25 cellular contexts compared by ENCODE assay signal in genomic region chr7:97470726-97471125, GRCh38.
DNase-seq lines count a peak whose midpoint lies in the region; ATAC-seq, FAIRE-seq and TF ChIP-seq lines count a peak whose summit lies in the region.
"Had no signal": no experiment of that assay in that cellular context is flagged by ENCODE, and none has a peak within 500 bp of the region (broad histone marks: within the 10 kb centered on the region; RNA-seq: fewer than 3 reads in every experiment).

No MANE protein-coding gene starts in this region.

- POLR2A ChIA-PET in H1 (lab: Charles Lee; ENCODE audit: partially characterized antibody): no interaction called here

- H3K4me1 ChIP-seq in H1 (replicated peaks in 1 of 4; ENCODE audit: control insufficient read depth in 3 of 4, insufficient read depth in 4 of 4, low read length in 3 of 4): no peaks in the 10 kb centered on the region
- H3K4me1 ChIP-seq: BE2C, BLaER1, Caco-2 had no signal

- no peaks in the 10 kb centered on the region for H3K79me2 ChIP-seq in H1 (ENCODE audit: control insufficient read depth in 1 of 2, insufficient read depth in 2 of 2, low read length in 2 of 2)
- H3K79me2 ChIP-seq in neural cell (replicated peaks; ENCODE audit: insufficient read depth, low read length): no peaks in the 10 kb centered on the region

- no peak overlapping the region for H4K8ac ChIP-seq in H1 (ENCODE audit: extremely low read depth, insufficient read depth, low read length)

- H4K91ac ChIP-seq in H1 (replicated peaks; ENCODE audit: insufficient read length, low read length): no peak overlapping the region

- no peak for ATAC-seq in HG03571 (IDR thresholded peaks at IDR 0.05; ENCODE audit: unreplicated experiment)
- ATAC-seq: CD8-positive, alpha-beta T cell; GM12878 had no signal

- H2AFZ ChIP-seq in H1 (ENCODE audit: low read length): 0 out of 2 replicates have a peak overlapping the region, but pooled peaks have one; percentile 4
- H2AFZ ChIP-seq in neural cell (ENCODE audit: low read depth, low read length): no peak overlapping the region

- TF ChIP-seq POLR2A in H1 (IDR thresholded peaks at IDR 0.05; ENCODE audit: control extremely low read depth in 1 of 2, low read depth in 2 of 2, low read length in 2 of 2): no peak

- H3K56ac ChIP-seq in H1 (replicated peaks; ENCODE audit: insufficient read length, low read depth, low read length): no peak overlapping the region

- CTCF ChIA-PET in H1 (lab: Charles Lee; ENCODE audit: partially characterized antibody): interaction anchor here (0.8 kb wide), 1 partner anchor 20 kb away, joined by 3 read pairs; no protein-coding TSS in a partner anchor

- H3K27ac ChIP-seq in H1 (ENCODE audit: low read depth, low read length): no peak overlapping the region
- H3K27ac ChIP-seq in neural cell (ENCODE audit: low read length): peak overlapping the region; percentile 96
- H3K27ac ChIP-seq: BLaER1, C4-2B had no signal

- no peak overlapping the region for H3K23ac ChIP-seq in H1 (ENCODE audit: insufficient read length)

- no peaks in the 10 kb centered on the region for H3K36me3 ChIP-seq in H1 (ENCODE audit: control insufficient read depth in 2 of 4, insufficient read depth in 4 of 4, low read length in 3 of 4)
- no peaks in the 10 kb centered on the region for H3K36me3 ChIP-seq in neural cell (ENCODE audit: insufficient read depth, low read length)
- H3K36me3 ChIP-seq: BE2C, BLaER1 had no signal

- H2BK15ac ChIP-seq in H1 (ENCODE audit: low read length): no peak overlapping the region

- H3K14ac ChIP-seq in H1 (ENCODE audit: insufficient read length): no peak overlapping the region

- H3K9me3 ChIP-seq in H1 (ENCODE audit: insufficient read depth in 2 of 2, low read depth in 1 of 2, low read length in 1 of 2): no peaks in the 10 kb centered on the region
- no peaks in the 10 kb centered on the region for H3K9me3 ChIP-seq in neural cell (ENCODE audit: low read length)
- H3K9me3 ChIP-seq: BE2C, BLaER1, Caco-2 had no signal

- H2AK5ac ChIP-seq in H1 (ENCODE audit: low read depth, low read length): no peak overlapping the region

- H2BK12ac ChIP-seq in H1 (ENCODE audit: low read depth, low read length): no peak overlapping the region

- no peak overlapping the region for H2BK5ac ChIP-seq in H1 (ENCODE audit: low read depth, low read length)

- H3K27me3 ChIP-seq in H1 (replicated peaks in 1 of 4; ENCODE audit: control insufficient read depth in 3 of 4, extremely low read depth in 1 of 4, insufficient read depth in 3 of 4, low read length in 3 of 4): no peaks in the 10 kb centered on the region
- H3K27me3 ChIP-seq in neural cell (ENCODE audit: insufficient read depth, low read depth, low read length): no peaks in the 10 kb centered on the region
- H3K27me3 ChIP-seq: BE2C, BLaER1 had no signal

- TF ChIP-seq CTCF in H1 (IDR thresholded peaks at IDR 0.05; ENCODE audit: control extremely low read depth in 1 of 3, insufficient read depth in 1 of 3, low read depth in 1 of 3, low read length in 3 of 3) (no peak), neural cell (IDR thresholded peaks at IDR 0.05; ENCODE audit: poor library complexity, severe bottlenecking) (no peak), D721Med (IDR thresholded peaks at IDR 0.05; ENCODE audit: insufficient read depth, missing control alignments) (no peak)

- no peak for TF ChIP-seq EP300 in H1 (IDR thresholded peaks at IDR 0.05; ENCODE audit: borderline replicate concordance in 1 of 2, low read depth in 2 of 2, low read length in 2 of 2)
- TF ChIP-seq EP300 in neural cell (conservative IDR thresholded peaks at IDR 0.05; ENCODE audit: poor library complexity, severe bottlenecking): no peak

- TF ChIP-seq RAD21 in H1 (IDR thresholded peaks at IDR 0.05 in 1 of 2, conservative IDR thresholded peaks at IDR 0.05 in 1 of 2; ENCODE audit: low read depth in 2 of 2, low read length in 2 of 2) (no peak), neural cell (conservative IDR thresholded peaks at IDR 0.05) (no peak)

- H3K9me2 ChIP-seq in neural cell (ENCODE audit: insufficient read depth, low read length): no peaks in the 10 kb centered on the region

- H3K79me1 ChIP-seq in H1 (ENCODE audit: low read depth, low read length): no peaks in the 10 kb centered on the region

- no peak for DNase-seq in H1 (ENCODE audit: low read depth in 1 of 2, low spot score in 2 of 2)
- DNase-seq in C1 segment of cervical spinal cord (lab: John Stamatoyannopoulos, UW): no peak
- no peak for DNase-seq in D721Med (ENCODE audit: insufficient read length, low spot score)
- DNase-seq: 8988T; ACHN; BE2C; Caco-2; Calu3; CD4-positive, alpha-beta T cell; CD8-positive, alpha-beta T cell; DMS 273 treated with DMSO at 0.1 percent for 48 hours; DMS153; DMS53; DMS79; DND-41; EL; GDM1 had no signal

- H3K9ac ChIP-seq in H1 (replicated peaks in 1 of 4; ENCODE audit: extremely low read depth in 1 of 4, low read depth in 3 of 4, low read length in 3 of 4) (no peak overlapping the region), neural cell (ENCODE audit: low read length) (no peak overlapping the region)
- H3K9ac ChIP-seq: BLaER1 had no signal

- no peak overlapping the region for H2BK20ac ChIP-seq in H1 (ENCODE audit: low read length)

- no peaks in the 10 kb centered on the region for H3F3A ChIP-seq in neural cell (ENCODE audit: insufficient read depth, low read length, poor library complexity, severe bottlenecking)

- FAIRE-seq in H1 (lab: Jason Lieb, UNC) (no peak), D721Med (lab: Jason Lieb, UNC) (no peak)
- FAIRE-seq: A204.1, GM12878, GM12892, GM18507 had no signal

- H2BK120ac ChIP-seq in H1 (replicated peaks; ENCODE audit: low read depth, low read length): no peak overlapping the region

- H3K4ac ChIP-seq in H1 (replicated peaks; ENCODE audit: insufficient read length, low read depth, low read length): no peak overlapping the region

- no peak overlapping the region for H4K5ac ChIP-seq in H1 (ENCODE audit: insufficient read length, low read depth, low read length)

- H3K23me2 ChIP-seq in H1 (ENCODE audit: low read depth, low read length): no peaks in the 10 kb centered on the region

- no peak overlapping the region for H3K4me3 ChIP-seq in H1 (ENCODE audit: extremely low read depth in 1 of 4, insufficient read depth in 2 of 4, low read depth in 3 of 4, low read length in 4 of 4)
- H3K4me3 ChIP-seq in neural cell (ENCODE audit: low read length): no peak overlapping the region
- H3K4me3 ChIP-seq: BLaER1, GM12878 had no signal

- H4K20me1 ChIP-seq in H1 (replicated peaks in 1 of 2; ENCODE audit: control insufficient read depth in 1 of 2, insufficient read depth in 2 of 2, low read length in 2 of 2) (no peaks in the 10 kb centered on the region), neural cell (ENCODE audit: insufficient read depth) (no peaks in the 10 kb centered on the region)
- H4K20me1 ChIP-seq: BLaER1 had no signal

- no peak overlapping the region for H3K18ac ChIP-seq in H1 (ENCODE audit: extremely low read depth, low read length)

- WGBS in H1 (ENCODE audit: extremely low coverage in 1 of 2, insufficient coverage in 1 of 2, insufficient read length in 1 of 2, insufficient replicate concordance in 2 of 2, low coverage in 1 of 2, low lambda C conversion rate in 2 of 2, missing lambda C conversion rate in 1 of 2), 2 experiments: 89% methylated on average over 5 of the region's 5 CpGs; no CpG with 5 or more reads in 1 of the 2 experiments

- no peak overlapping the region for H3K4me2 ChIP-seq in H1 (ENCODE audit: insufficient read depth in 1 of 2, low read depth in 2 of 2, low read length in 2 of 2)
- no peak overlapping the region for H3K4me2 ChIP-seq in neural cell (ENCODE audit: low read length)
- H3K4me2 ChIP-seq: BLaER1 had no signal

TF ChIP-seq in H1, 55 proteins besides CTCF, POLR2A, EP300 and RAD21 (continues in another document):
- TF ChIP-seq SIX5 (IDR thresholded peaks at IDR 0.05; ENCODE audit: low read depth, low read length) (no peak), ATF2 (IDR thresholded peaks at IDR 0.05; ENCODE audit: low read length) (no peak), TCF12 (IDR thresholded peaks at IDR 0.05; ENCODE audit: low read depth, low read length) (no peak), SIN3A (conservative IDR thresholded peaks at IDR 0.05 in 1 of 2, IDR thresholded peaks at IDR 0.05 in 1 of 2; ENCODE audit: low read depth in 1 of 2, low read length in 2 of 2) (no peak), GTF2F1 (IDR thresholded peaks at IDR 0.05; ENCODE audit: borderline replicate concordance, low read depth, low read length) (no peak), SUZ12 (IDR thresholded peaks at IDR 0.05; ENCODE audit: low read length) (no peak), CREB1 (IDR thresholded peaks at IDR 0.05) (no peak)

TF ChIP-seq in neural cell, 6 proteins besides CTCF, POLR2A, EP300 and RAD21:
- TF ChIP-seq TAF1 (IDR thresholded peaks at IDR 0.05; ENCODE audit: low read depth): no peak
